ENCODE assay signal across 8 cellular contexts in the genomic region with DNA sequence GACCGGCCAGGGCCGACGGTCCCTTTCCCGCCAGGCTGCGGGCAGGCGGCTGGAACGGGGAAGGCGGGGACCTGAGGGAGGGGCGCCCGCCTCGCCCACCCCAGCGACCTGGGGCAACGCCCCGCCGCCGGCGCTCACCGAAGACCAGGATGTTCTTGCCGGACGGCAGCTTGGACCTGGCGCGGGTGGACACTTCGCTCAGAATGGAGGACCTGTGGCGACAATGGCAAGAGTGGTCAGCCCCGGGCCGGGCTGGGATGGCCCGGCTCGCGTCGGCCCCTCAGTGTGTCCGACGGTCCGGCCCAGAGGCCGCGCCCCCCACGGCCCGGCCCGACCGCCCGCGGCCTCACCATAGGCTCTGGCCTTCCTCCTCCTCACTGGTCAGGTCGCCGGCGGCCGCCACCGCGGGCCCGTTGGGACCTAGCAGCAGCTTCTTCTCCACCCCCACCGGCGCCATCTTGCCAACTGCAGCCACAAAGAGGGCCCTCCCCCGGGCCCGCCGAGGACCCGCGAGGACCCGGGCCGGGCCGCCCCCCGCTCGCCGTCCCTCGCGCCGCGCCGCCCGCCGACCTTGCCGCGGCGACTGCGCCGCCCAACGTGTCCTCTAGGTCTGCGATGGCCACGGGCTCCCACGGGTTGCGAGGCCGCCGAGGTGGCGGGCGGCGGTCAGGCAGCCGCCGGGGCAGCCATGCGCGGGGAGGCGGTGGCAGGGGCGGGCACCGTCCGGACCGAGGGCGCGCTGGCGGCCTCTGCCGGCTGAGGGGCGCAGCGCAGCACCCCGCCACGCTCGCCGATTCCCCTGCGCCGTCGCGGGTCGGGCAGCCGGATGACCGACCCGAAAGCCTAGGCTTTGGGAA. TPM values are rescaled to one million over a fixed set of nuclear protein-coding genes. Genes with fewer than 3 reads are reported as not detected.
DNase-seq lines count a peak whose midpoint lies in the region; ATAC-seq, FAIRE-seq and TF ChIP-seq lines count a peak whose summit lies in the region.

A gene (minus strand): TSS at position 475 of the 857 bp plus-strand sequence. CDS start 18 bp downstream, at position 457.

- H3K27ac ChIP-seq in A673 (ENCODE audit: low read depth, low read length, poor library complexity, severe bottlenecking), result peak within 1 kb of the TSS; percentile 94
- H3K27ac ChIP-seq in kidney (ENCODE audit: low read depth in 2 of 2, low read length in 2 of 2), result peak within 1 kb of the TSS; percentile 72 to 84

- peak; percentile 67 for TF ChIP-seq CTCF in A673 (conservative IDR thresholded peaks at IDR 0.05; ENCODE audit: low read depth, low read length)
- peak; percentile 80 for TF ChIP-seq CTCF in kidney (IDR thresholded peaks at IDR 0.05; ENCODE audit: borderline replicate concordance, extremely low read depth, insufficient read depth)

- DNase-seq in A673 (ENCODE audit: low spot score), result peak; percentile 86
- DNase-seq in NCI-H2196 (lab: John Stamatoyannopoulos, UW; ENCODE audit: unreplicated experiment), result peak; percentile 63
- DNase-seq in activated CD4-positive, alpha-beta T cell treated with anti-CD3 and anti-CD28 coated beads for 1 hour, result peak; percentile 70
- DNase-seq in cerebellum (ENCODE audit: low spot score), result peak; percentile 87
- DNase-seq in kidney, result peak; percentile 94
- DNase-seq in stimulated activated CD4-positive, alpha-beta T cell treated with anti-CD3 and anti-CD28 coated beads, Interleukin-15, amount 100 ng/mL, for 24 hours, result peak; percentile 87

- CTCF ChIA-PET in A673 (lab: Charles Lee), result interaction anchor here (1.1 to 1.5 kb wide), 4 partner anchors 10 to 79 kb away, joined by 3 to 7 read pairs (median 3); a partner anchor contains a TSS

- ATAC-seq in GM18511 (IDR thresholded peaks at IDR 0.05; ENCODE audit: unreplicated experiment) (peak; percentile 90), HG02981 (IDR thresholded peaks at IDR 0.05; ENCODE audit: unreplicated experiment) (peak; percentile 84)

- H3K9me3 ChIP-seq in A673 (ENCODE audit: low read depth, low read length, poor library complexity, severe bottlenecking), result no peaks in the 10 kb centered on the region
- H3K9me3 ChIP-seq in kidney (ENCODE audit: control insufficient read depth in 1 of 2, low read length in 2 of 2), result no peaks in the 10 kb centered on the region

- POLR2A ChIA-PET in A673 (lab: Charles Lee; ENCODE audit: low non-redundant PET), result no interaction called here

- H3K4me1 ChIP-seq in A673 (ENCODE audit: insufficient read depth, low read length, poor library complexity, severe bottlenecking), result peaks cover 7% of the 10 kb centered on the region
- H3K4me1 ChIP-seq in kidney (ENCODE audit: control insufficient read depth in 1 of 2, insufficient read depth in 1 of 2, low read depth in 1 of 2, low read length in 2 of 2), result peaks cover 18 to 20% of the 10 kb centered on the region in 2 donors

- peaks cover 32% of the 10 kb centered on the region for H3K36me3 ChIP-seq in A673 (ENCODE audit: insufficient read depth, low read length, poor library complexity, severe bottlenecking)
- H3K36me3 ChIP-seq in kidney (ENCODE audit: control insufficient read depth in 1 of 2, insufficient read depth in 2 of 2, low read length in 2 of 2), result peaks cover 2 to 20% of the 10 kb centered on the region in 2 donors

- intact Hi-C loops in A673 (cut with micrococcal nuclease; ENCODE audit: unreplicated experiment) (no loop called here), kidney (cut with DNase I) (no loop called here)

- H3K27me3 ChIP-seq in A673 (replicated peaks; ENCODE audit: insufficient read depth, low read depth, low read length, poor library complexity), result no peaks in the 10 kb centered on the region

- FAIRE-seq in kidney (lab: Jason Lieb, UNC), result no peak

- peak within 1 kb of the TSS; percentile 91 to 95 for H3K9ac ChIP-seq in kidney (ENCODE audit: low read length in 2 of 2)

- TSS peak; percentile 56 for BruUV-seq in A673 (replicated peaks; lab: Mats Ljungman, UMichigan)

- H3K4me3 ChIP-seq in A673 (ENCODE audit: low read depth, low read length, poor library complexity, severe bottlenecking), result peak within 1 kb of the TSS; percentile 99
- peak within 1 kb of the TSS; percentile 81 to 87 for H3K4me3 ChIP-seq in kidney (ENCODE audit: low read length in 2 of 2)

RNA-seq across cellular contexts. Expression of the gene that starts here (rescaled TPM):
- 149 and 164 TPM in 2 replicates for total RNA-seq in A673 (2021)
- 145 TPM for total RNA-seq in cerebellum
- 119 TPM for total RNA-seq in kidney
- polyA plus RNA-seq in kidney (ENCODE audit: insufficient read depth, low read depth, low replicate concordance), result 32.0 TPM

Comparison
In these comparisons a context has a peak if more than half of its experiments do, and no peak if none do; other contexts are left out.
1. Peak in every context shown above with its lines: DNase-seq, ATAC-seq, H3K4me3 ChIP-seq and H3K27ac ChIP-seq.